ENCODE assay signal across 7 cellular contexts in the genomic region with DNA sequence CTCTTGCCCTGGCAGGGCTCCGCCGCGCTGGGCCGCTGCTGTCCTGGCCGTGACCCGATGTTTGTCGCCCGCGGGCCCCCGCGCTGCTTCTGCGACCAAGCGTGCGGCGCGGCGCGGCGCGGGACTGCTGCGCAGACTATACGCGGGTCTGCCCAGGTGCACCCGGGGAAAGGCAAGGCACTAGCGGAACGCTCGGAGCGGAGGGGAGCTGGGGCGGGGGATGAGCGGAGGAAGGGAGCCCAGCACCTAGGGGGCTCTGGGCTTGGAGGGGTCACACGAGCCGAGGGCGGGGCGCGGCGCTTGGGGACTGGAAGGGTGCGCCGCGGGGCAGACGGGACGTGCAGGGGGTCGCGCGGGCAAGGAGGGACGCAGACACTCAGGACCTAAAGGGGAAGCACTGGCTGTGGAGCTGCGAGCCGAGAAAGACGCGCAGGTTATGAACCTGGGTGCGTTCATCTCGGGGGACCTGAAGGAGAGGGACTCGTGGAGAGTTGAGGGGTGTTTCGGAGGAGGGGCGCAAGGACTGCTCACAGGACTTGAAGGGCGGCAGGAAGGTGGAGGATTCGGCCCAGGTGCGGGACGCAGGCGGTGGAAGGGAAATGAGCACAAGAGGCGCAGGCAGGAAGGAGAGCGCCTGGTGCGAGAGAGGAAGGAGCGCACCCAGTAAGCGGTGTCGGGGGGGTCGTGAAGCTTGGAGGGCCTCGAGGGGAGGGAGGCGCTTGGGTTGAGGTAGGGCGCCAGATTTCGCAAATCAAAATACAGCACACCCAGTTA. TPM values are rescaled to one million over a fixed set of nuclear protein-coding genes. Genes with fewer than 3 reads are reported as not detected.
DNase-seq lines count a peak whose midpoint lies in the region; ATAC-seq lines count a peak whose summit lies in the region.

No MANE protein-coding gene starts in this region.

- peak; percentile 38 to 45 for ATAC-seq in stimulated activated naive B cell treated with anti-CD40 and anti-IgM and Interleukin-4, amounts not matched to agents 10 μg/mL and 1 μg/mL and 100 μg/mL, for 72 hours (replicated peaks)
- no peak for ATAC-seq in HG03439 (IDR thresholded peaks at IDR 0.05; ENCODE audit: unreplicated experiment)

- H3K27ac Mint-ChIP-seq in activated T-helper 2 cell treated with anti-CD3 and anti-CD28 coated beads, Interferon-gamma antibody, Interleukin-2, Interleukin-4, amounts not matched to agents 10 μg/mL and 5 μg/mL and 100 μg/mL, durations not matched to agents 14 hours and 24 hours and 36 hours: peak overlapping the region; percentile 25
- H3K27ac Mint-ChIP-seq in stimulated activated naive B cell treated with anti-CD40 and anti-IgM and Interleukin-4, amounts not matched to agents 10 μg/mL and 1 μg/mL and 100 μg/mL, for 72 hours: no peak overlapping the region

- intact Hi-C loops in activated T-helper 2 cell treated with anti-CD3 and anti-CD28 coated beads, Interferon-gamma antibody, Interleukin-2, Interleukin-4, amounts not matched to agents 10 μg/mL and 5 μg/mL and 100 μg/mL, durations not matched to agents 14 hours and 24 hours and 36 hours (cut with micrococcal nuclease): no loop called here

- peak; percentile 19 for DNase-seq in NCI-H345 (lab: John Stamatoyannopoulos, UW)
- DNase-seq in activated T-helper 2 cell treated with anti-CD3 and anti-CD28 coated beads, Interferon-gamma antibody, Interleukin-2, Interleukin-4, amounts not matched to agents 10 μg/mL and 5 μg/mL and 100 μg/mL, durations not matched to agents 14 hours and 24 hours and 36 hours (ENCODE audit: low spot score): no peak
- DNase-seq in stimulated activated naive B cell treated with anti-CD40 and anti-IgM and Interleukin-4, amounts not matched to agents 10 μg/mL and 1 μg/mL and 100 μg/mL, for 72 hours: no peak
- no peak for DNase-seq in ACHN
- no peak for DNase-seq in NCI-H1694 treated with DMSO at 0.1 percent for 48 hours (lab: John Stamatoyannopoulos, UW)

- peaks cover 3% of the 10 kb centered on the region for H3K36me3 Mint-ChIP-seq in activated T-helper 2 cell treated with anti-CD3 and anti-CD28 coated beads, Interferon-gamma antibody, Interleukin-2, Interleukin-4, amounts not matched to agents 10 μg/mL and 5 μg/mL and 100 μg/mL, durations not matched to agents 14 hours and 24 hours and 36 hours (ENCODE audit: low read depth)
- H3K36me3 Mint-ChIP-seq in stimulated activated naive B cell treated with anti-CD40 and anti-IgM and Interleukin-4, amounts not matched to agents 10 μg/mL and 1 μg/mL and 100 μg/mL, for 72 hours: no peaks in the 10 kb centered on the region

- in situ Hi-C loops in ACHN (cut with HindIII; ENCODE audit: low pct_ligation_motif_present, low pct_unique_long_range_greater_than_20kb, low sequenced_read_pairs): no loop called here

- H3K4me3 ChIP-seq in iPS-18c (ENCODE audit: insufficient read depth, low read depth, low read length): peak overlapping the region; percentile 63

- peaks cover 67% of the 10 kb centered on the region for H3K27me3 Mint-ChIP-seq in activated T-helper 2 cell treated with anti-CD3 and anti-CD28 coated beads, Interferon-gamma antibody, Interleukin-2, Interleukin-4, amounts not matched to agents 10 μg/mL and 5 μg/mL and 100 μg/mL, durations not matched to agents 14 hours and 24 hours and 36 hours (ENCODE audit: low read depth)
- peaks cover 48 to 59% of the 10 kb centered on the region in 2 donors for H3K27me3 Mint-ChIP-seq in stimulated activated naive B cell treated with anti-CD40 and anti-IgM and Interleukin-4, amounts not matched to agents 10 μg/mL and 1 μg/mL and 100 μg/mL, for 72 hours

- H3K9me3 ChIP-seq in iPS-18c (ENCODE audit: control insufficient read depth, insufficient read depth, low read length): peaks cover 4% of the 10 kb centered on the region

- H3K4me1 Mint-ChIP-seq in activated T-helper 2 cell treated with anti-CD3 and anti-CD28 coated beads, Interferon-gamma antibody, Interleukin-2, Interleukin-4, amounts not matched to agents 10 μg/mL and 5 μg/mL and 100 μg/mL, durations not matched to agents 14 hours and 24 hours and 36 hours (ENCODE audit: low read depth): peaks cover 12% of the 10 kb centered on the region
- peaks cover 7 to 19% of the 10 kb centered on the region in 2 donors for H3K4me1 Mint-ChIP-seq in stimulated activated naive B cell treated with anti-CD40 and anti-IgM and Interleukin-4, amounts not matched to agents 10 μg/mL and 1 μg/mL and 100 μg/mL, for 72 hours

- H3K9me3 Mint-ChIP-seq in activated T-helper 2 cell treated with anti-CD3 and anti-CD28 coated beads, Interferon-gamma antibody, Interleukin-2, Interleukin-4, amounts not matched to agents 10 μg/mL and 5 μg/mL and 100 μg/mL, durations not matched to agents 14 hours and 24 hours and 36 hours: no peaks in the 10 kb centered on the region
- H3K9me3 Mint-ChIP-seq in stimulated activated naive B cell treated with anti-CD40 and anti-IgM and Interleukin-4, amounts not matched to agents 10 μg/mL and 1 μg/mL and 100 μg/mL, for 72 hours: no peaks in the 10 kb centered on the region

- H3K4me3 Mint-ChIP-seq in activated T-helper 2 cell treated with anti-CD3 and anti-CD28 coated beads, Interferon-gamma antibody, Interleukin-2, Interleukin-4, amounts not matched to agents 10 μg/mL and 5 μg/mL and 100 μg/mL, durations not matched to agents 14 hours and 24 hours and 36 hours (ENCODE audit: low read depth): peak overlapping the region; percentile 82
- peak overlapping the region; percentile 81 to 83 for H3K4me3 Mint-ChIP-seq in stimulated activated naive B cell treated with anti-CD40 and anti-IgM and Interleukin-4, amounts not matched to agents 10 μg/mL and 1 μg/mL and 100 μg/mL, for 72 hours

RNA-seq across cellular contexts. Expression of a gene that starts 40.8 kb away (rescaled TPM):
- total RNA-seq in activated T-helper 2 cell treated with anti-CD3 and anti-CD28 coated beads, Interferon-gamma antibody, Interleukin-2, Interleukin-4, amounts not matched to agents 10 μg/mL and 5 μg/mL and 100 μg/mL, durations not matched to agents 14 hours and 24 hours and 36 hours: 49.3 and 51.0 TPM in 2 replicates
